8 cellular contexts compared by ENCODE assay signal in the genomic region with DNA sequence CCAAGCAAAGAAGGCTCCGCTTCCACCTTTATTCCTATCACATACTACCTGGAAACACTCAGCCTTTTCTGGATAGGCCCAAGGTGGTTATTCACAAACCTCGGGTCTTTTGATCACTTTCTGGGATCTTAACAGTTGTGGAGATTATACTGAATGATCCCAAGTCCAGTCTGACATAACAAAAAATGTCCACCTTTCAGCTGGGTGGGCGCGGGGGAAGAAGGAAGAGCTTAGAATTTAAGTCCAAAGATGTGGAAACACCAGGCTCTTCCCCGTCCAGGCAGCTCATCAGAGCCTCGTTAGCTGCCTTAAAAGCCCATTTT. TPM values are rescaled to one million over a fixed set of nuclear protein-coding genes. Genes with fewer than 3 reads are reported as not detected.
DNase-seq lines count a peak whose midpoint lies in the region; ATAC-seq and TF ChIP-seq lines count a peak whose summit lies in the region.

No MANE protein-coding gene starts in this region.

- H3K27me3 Mint-ChIP-seq in endodermal cell (ENCODE audit: insufficient read depth): peaks cover 63% of the 10 kb centered on the region

- peak overlapping the region; percentile 88 for H3K9ac ChIP-seq in DND-41 (ENCODE audit: low read depth, low read length)
- H3K9ac ChIP-seq in endodermal cell (ENCODE audit: extremely low read depth, low read length, poor library complexity, severe bottlenecking): peak overlapping the region; percentile 39

- 10 to 24% methylated on average over 5 to 6 of the region's 6 CpGs for WGBS in endodermal cell (ENCODE audit: insufficient coverage in 1 of 2, insufficient read length in 1 of 2), 2 experiments
- WGBS in ovary, 3 donors: 11 to 15% (median 14%) methylated on average over 6 of the region's 6 CpGs

- peaks cover 5% of the 10 kb centered on the region for H3K79me2 ChIP-seq in DND-41 (ENCODE audit: insufficient read depth, low read length)

- H3K36me3 ChIP-seq in DND-41 (ENCODE audit: insufficient read depth, low read length) (no peaks in the 10 kb centered on the region), endodermal cell (ENCODE audit: control insufficient read depth, insufficient read depth, low read length) (no peaks in the 10 kb centered on the region), ovary (no peaks in the 10 kb centered on the region)

- peak overlapping the region; percentile 73 for H3K4me3 Mint-ChIP-seq in endodermal cell

- peak overlapping the region; percentile 39 to 79 for H3K4me3 ChIP-seq in DND-41 (ENCODE audit: low read depth in 1 of 2, low read length in 2 of 2)
- H3K4me3 ChIP-seq in endodermal cell (ENCODE audit: low read length): peak overlapping the region; percentile 89
- H3K4me3 ChIP-seq in ovary: peak overlapping the region; percentile 85

- H4K20me1 ChIP-seq in DND-41 (ENCODE audit: insufficient read depth, low read length): no peaks in the 10 kb centered on the region

- H3K27ac ChIP-seq in DND-41 (ENCODE audit: low read length): peak overlapping the region; percentile 97
- H3K27ac ChIP-seq in endodermal cell (ENCODE audit: low read depth, low read length): no peak overlapping the region
- H3K27ac ChIP-seq in ovary: peak overlapping the region; percentile 55 to 84

- no peak for TF ChIP-seq POLR2A in ovary (IDR thresholded peaks at IDR 0.05)

- TF ChIP-seq EP300 in ovary (IDR thresholded peaks at IDR 0.05): no peak

- peak overlapping the region; percentile 83 for H3K4me2 ChIP-seq in DND-41 (ENCODE audit: insufficient read depth, low read length)

- intact Hi-C loops in ovary (cut with DNase I): no loop called here

- H3K9me3 Mint-ChIP-seq in endodermal cell: no peaks in the 10 kb centered on the region

- peaks cover 9% of the 10 kb centered on the region for H3K4me1 Mint-ChIP-seq in endodermal cell

- H3K9me3 ChIP-seq in DND-41 (ENCODE audit: insufficient read depth, low read length, severe bottlenecking) (no peaks in the 10 kb centered on the region), endodermal cell (ENCODE audit: control insufficient read depth, low read length) (no peaks in the 10 kb centered on the region), ovary (no peaks in the 10 kb centered on the region)

- DNase-seq in DND-41: no peak
- DNase-seq in NCI-H82 (lab: John Stamatoyannopoulos, UW): peak; percentile 66
- no peak for DNase-seq in endodermal cell
- DNase-seq in ovary: no peak
- no peak for DNase-seq in H4 (ENCODE audit: low spot score)
- no peak for DNase-seq in AML-193 (lab: John Stamatoyannopoulos, UW)
- no peak for DNase-seq in mucosa of gallbladder (ENCODE audit: low spot score)
- DNase-seq in HK-2 (ENCODE audit: unreplicated experiment): no peak

- no peak for TF ChIP-seq CTCF in DND-41 (IDR thresholded peaks at IDR 0.05; ENCODE audit: borderline replicate concordance, extremely low read depth, low read length, poor library complexity, severe bottlenecking)
- TF ChIP-seq CTCF in endodermal cell (conservative IDR thresholded peaks at IDR 0.05): no peak
- no peak for TF ChIP-seq CTCF in ovary (IDR thresholded peaks at IDR 0.05)

- H3K27ac Mint-ChIP-seq in endodermal cell: peak overlapping the region; percentile 79

- H3K4me1 ChIP-seq in DND-41 (ENCODE audit: insufficient read depth, low read length): peaks cover 22% of the 10 kb centered on the region
- no peaks in the 10 kb centered on the region for H3K4me1 ChIP-seq in endodermal cell (ENCODE audit: control insufficient read depth, insufficient read depth, low read length)
- peaks cover 2% of the 10 kb centered on the region for H3K4me1 ChIP-seq in ovary (ENCODE audit: insufficient read depth)

- no peaks in the 10 kb centered on the region for H3K36me3 Mint-ChIP-seq in endodermal cell (ENCODE audit: low read depth)

- H3K27me3 ChIP-seq in DND-41 (ENCODE audit: insufficient read depth, low read length, poor library complexity) (no peaks in the 10 kb centered on the region), endodermal cell (ENCODE audit: control insufficient read depth, insufficient read depth, low read length, poor library complexity, severe bottlenecking) (peaks cover 53% of the 10 kb centered on the region), ovary (no peaks in the 10 kb centered on the region)

- no peak; the same call in 2 of the 3 replicates for ATAC-seq in DND-41 (ENCODE audit: insufficient read depth, low read depth)

- peak overlapping the region; percentile 94 for H2AFZ ChIP-seq in DND-41 (ENCODE audit: low read depth, low read length)

RNA-seq across cellular contexts. Expression of gene C1orf53, which starts 0.3 kb away (rescaled TPM):
- total RNA-seq in endodermal cell: 1 to 10 TPM; 1.7 to 3.5 TPM
- 2.4 TPM for polyA plus RNA-seq in endodermal cell (2013, experiment 1 of 2)
- polyA plus RNA-seq in endodermal cell (2013, experiment 2 of 2): 3.4 TPM
- total RNA-seq in ovary: 1 to 10 TPM; 1.9 to 5.4 (median 4.6) TPM
- polyA plus RNA-seq in ovary: 1 to 10 TPM; 6.7 to 7.5 TPM
- 3.3 and 8.6 TPM in 2 replicates for total RNA-seq in H4 (2014; rRNA removed; shearing (Covaris generic))
- total RNA-seq in mucosa of gallbladder: 6.4 TPM

RNA-seq across cellular contexts. Expression of gene LHX9, which starts 15.1 kb away (rescaled TPM):
- total RNA-seq in endodermal cell (not detected), ovary (10 to 100 TPM in 5 of 7 donors, 1 to 10 TPM in 2; 6.2 to 15.9 (median 10.9) TPM), mucosa of gallbladder (0.32 TPM)
- 7.5 TPM for polyA plus RNA-seq in endodermal cell (2013, experiment 1 of 2)
- polyA plus RNA-seq in endodermal cell (2013, experiment 2 of 2): 6.1 TPM
- 10 to 100 TPM in 1 of 2 donors, 1 to 10 TPM in 1; 9.1 to 13.2 TPM for polyA plus RNA-seq in ovary
- 0.39 and 1.0 TPM in 2 replicates for total RNA-seq in H4 (2014; rRNA removed; shearing (Covaris generic))
